In genomic region chr6:137962725-137963124, GRCh38 we compare ENCODE assay signal across 24 cellular contexts.
"Had no signal": no experiment of that assay in that cellular context is flagged by ENCODE, and none has a peak within 500 bp of the region (broad histone marks: within the 10 kb centered on the region; RNA-seq: fewer than 3 reads in every experiment).

No MANE protein-coding gene starts in this region.

- ATAC-seq: left colon; left lung; natural killer cell; right lobe of liver; stimulated activated memory B cell treated with anti-CD40 and anti-IgM and Interleukin-4, amounts not matched to agents 10 μg/mL and 1 μg/mL and 100 μg/mL, for 72 hours; stimulated activated naive CD8-positive, alpha-beta T cell treated with anti-CD3 and anti-CD28 coated beads, Interleukin-15, amount 100 ng/mL, for 72 hours had no signal

- H3K27me3 ChIP-seq: left lung, neural progenitor cell, ovary, right atrium auricular region, right lobe of liver, tibial nerve, uterus had no signal

- H2AFZ ChIP-seq: neural progenitor cell had no signal

- DNase-seq: hippocampal formation; kidney glomerular epithelial cell; left colon; left lung; mesendoderm; naive B cell; natural killer cell; nephron progenitor cell; ovary; right lobe of liver; stimulated activated CD4-positive, alpha-beta T cell treated with anti-CD3 and anti-CD28 coated beads, Interleukin-1b, Interleukin-23, amount 100 ng/mL, for 48 hours; stimulated activated CD4-positive, alpha-beta T cell treated with anti-CD3 and anti-CD28 coated beads, Interleukin-2, amount 100 ng/mL, for 48 hours; stimulated activated CD4-positive, alpha-beta T cell treated with anti-CD3 and anti-CD28 coated beads, Interleukin-4, amount 100 ng/mL, for 4 hours; stimulated activated CD8-positive, alpha-beta memory T cell treated with anti-CD3 and anti-CD28 coated beads, Interleukin-4, amount 100 ng/mL, for 48 hours; stimulated activated naive CD4-positive, alpha-beta T cell treated with Interleukin-2 at 50 U/mL for 16 hours; stimulated activated naive CD8-positive, alpha-beta T cell treated with anti-CD3 and anti-CD28 coated beads, Interleukin-15, amount 100 ng/mL, for 72 hours; substantia nigra; uterus had no signal

- H3K27ac ChIP-seq: left lung, neural progenitor cell, ovary, right atrium auricular region, right lobe of liver, tibial nerve, uterus had no signal

- H3K4me1 ChIP-seq: neural progenitor cell, right atrium auricular region, right lobe of liver, uterus had no signal

- H3K9me3 ChIP-seq: left lung, ovary, right atrium auricular region, right lobe of liver, tibial nerve, uterus had no signal

- H3K4me2 ChIP-seq: neural progenitor cell, smooth muscle cell had no signal

- H3K36me3 ChIP-seq: left lung, neural progenitor cell, ovary, right atrium auricular region, right lobe of liver, tibial nerve, uterus had no signal

- H3K9ac ChIP-seq: neural progenitor cell had no signal

- H3K4me3 ChIP-seq: left lung, lung, neural progenitor cell, ovary, right atrium auricular region, right lobe of liver, smooth muscle cell, tibial nerve, uterus had no signal
